In the genomic region with DNA sequence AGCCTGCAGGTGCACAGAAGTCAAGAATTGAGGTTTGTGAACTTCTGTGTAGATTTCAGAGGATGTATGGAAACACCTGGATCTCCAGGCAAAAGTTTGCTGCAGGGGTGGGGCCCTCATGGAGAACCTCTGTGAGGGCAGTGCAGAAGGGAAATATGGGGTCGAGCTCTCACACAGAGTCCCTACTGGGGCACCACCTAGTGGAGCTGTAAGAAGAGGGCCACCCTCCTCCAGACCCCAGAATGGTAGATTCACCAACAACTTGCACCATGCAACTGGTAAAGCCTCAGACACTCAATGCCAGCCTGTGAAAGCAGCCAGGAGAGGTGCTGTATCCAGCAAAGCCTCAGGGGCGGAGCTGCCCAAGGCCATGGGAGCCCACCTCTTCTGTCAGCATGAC, we compare ENCODE assay signal across 16 cellular contexts.
DNase-seq lines count a peak whose midpoint lies in the region; ATAC-seq and TF ChIP-seq lines count a peak whose summit lies in the region.
"Had no signal": no experiment of that assay in that cellular context is flagged by ENCODE, and none has a peak within 500 bp of the region (broad histone marks: within the 10 kb centered on the region; RNA-seq: fewer than 3 reads in every experiment).

No MANE protein-coding gene starts in this region.

- no peak overlapping the region for H4K91ac ChIP-seq in H9 (ENCODE audit: insufficient read length, low read depth, low read length)

- no peak overlapping the region for H3K18ac ChIP-seq in H9 (ENCODE audit: insufficient read length, low read depth, low read length)

- H3K4me1 Mint-ChIP-seq in H9: peaks cover 18 to 20% of the 10 kb centered on the region in 2 experiments

- no peaks in the 10 kb centered on the region for H3K79me1 ChIP-seq in H9 (ENCODE audit: insufficient read depth, low read depth, low read length, poor library complexity, severe bottlenecking)

- H3K9me2 ChIP-seq in SK-N-SH (no peaks in the 10 kb centered on the region), Karpas-422 (replicated peaks; ENCODE audit: insufficient read depth, low read length) (no peaks in the 10 kb centered on the region)

- no peaks in the 10 kb centered on the region for H3K36me3 ChIP-seq in SK-N-SH (replicated peaks in 1 of 2; ENCODE audit: control insufficient read depth in 1 of 2, insufficient read depth in 2 of 2, low read length in 1 of 2)
- no peaks in the 10 kb centered on the region for H3K36me3 ChIP-seq in WERI-Rb-1
- H3K36me3 ChIP-seq in lower lobe of right lung: no peaks in the 10 kb centered on the region
- H3K36me3 ChIP-seq in Karpas-422 (ENCODE audit: insufficient read depth, low read length): no peaks in the 10 kb centered on the region
- H3K36me3 ChIP-seq: esophagus squamous epithelium, upper lobe of left lung had no signal

- no peak for TF ChIP-seq EP300 in SK-N-SH (IDR thresholded peaks at IDR 0.05; ENCODE audit: borderline replicate concordance in 1 of 2, low read depth in 1 of 2, low read length in 1 of 2)

- no peak for ATAC-seq in SK-N-SH treated with all-trans-retinoic acid at 6 μM for 48 hours
- ATAC-seq in lower lobe of right lung: no peak
- ATAC-seq in HG03354 (IDR thresholded peaks at IDR 0.05; ENCODE audit: poor library complexity, severe bottlenecking, unreplicated experiment): no peak
- no peak for ATAC-seq in HG02798 (IDR thresholded peaks at IDR 0.05; ENCODE audit: poor library complexity, unreplicated experiment)

- 0 out of 2 replicates have a peak, but pooled peaks have one; percentile 17 for TF ChIP-seq RAD21 in SK-N-SH (IDR thresholded peaks at IDR 0.05; ENCODE audit: low read length)

- 0 out of 2 replicates have a peak, but pooled peaks have one; percentile 22 for TF ChIP-seq CTCF in SK-N-SH (IDR thresholded peaks at IDR 0.05)
- TF ChIP-seq CTCF in H9 (conservative IDR thresholded peaks at IDR 0.05): peak; percentile 52
- peak; percentile 61 for TF ChIP-seq CTCF in WERI-Rb-1 (IDR thresholded peaks at IDR 0.05; ENCODE audit: low read depth, low read length)
- TF ChIP-seq CTCF in lower lobe of right lung (IDR thresholded peaks at IDR 0.05): peak; percentile 9

- H3K4me3 ChIP-seq in SK-N-SH (ENCODE audit: low read depth in 2 of 2, low read length in 1 of 2): no peak overlapping the region
- H3K4me3 ChIP-seq in WERI-Rb-1 (ENCODE audit: low read depth, low read length): no peak overlapping the region
- H3K4me3 ChIP-seq in lower lobe of right lung: no peak overlapping the region
- no peak overlapping the region for H3K4me3 ChIP-seq in Karpas-422 (ENCODE audit: low read length)
- H3K4me3 ChIP-seq: esophagus squamous epithelium, GM23248, upper lobe of left lung had no signal

- no peak overlapping the region for H4K5ac ChIP-seq in H9 (ENCODE audit: insufficient read length, low read depth, low read length)

- H3K79me2 ChIP-seq in SK-N-SH (ENCODE audit: insufficient read depth): no peaks in the 10 kb centered on the region
- H3K79me2 ChIP-seq in H9 (ENCODE audit: insufficient read depth, low read length): no peaks in the 10 kb centered on the region
- no peaks in the 10 kb centered on the region for H3K79me2 ChIP-seq in Karpas-422 (ENCODE audit: low read length)
- H3K79me2 ChIP-seq: parathyroid adenoma had no signal

- H3K4ac ChIP-seq in H9 (ENCODE audit: low read depth, low read length): no peak overlapping the region

- H3K23ac ChIP-seq in H9 (ENCODE audit: insufficient read length, low read depth, low read length): no peak overlapping the region

- peaks cover 4% of the 10 kb centered on the region for H3F3A ChIP-seq in SK-N-SH (replicated peaks; ENCODE audit: insufficient read depth)

- H2BK5ac ChIP-seq in H9 (ENCODE audit: insufficient read length, low read length): no peak overlapping the region

- peaks cover 0 to 6% of the 10 kb centered on the region in 2 experiments; a peak in 1 of 4 replicates for H3K4me1 ChIP-seq in SK-N-SH (ENCODE audit: control insufficient read depth in 1 of 2, insufficient read depth in 2 of 2, low read depth in 1 of 2, low read length in 1 of 2)
- H3K4me1 ChIP-seq in H9 (ENCODE audit: insufficient read depth, low read length): peaks cover 2% of the 10 kb centered on the region; the same call in 1 of the 2 replicates
- H3K4me1 ChIP-seq in lower lobe of right lung: no peaks in the 10 kb centered on the region
- no peaks in the 10 kb centered on the region for H3K4me1 ChIP-seq in Karpas-422 (ENCODE audit: low read length)

- no peaks in the 10 kb centered on the region for H4K20me1 ChIP-seq in SK-N-SH (ENCODE audit: insufficient read depth)
- no peaks in the 10 kb centered on the region for H4K20me1 ChIP-seq in H9 (ENCODE audit: control insufficient read depth, insufficient read depth, insufficient read length)
- H4K20me1 ChIP-seq in Karpas-422 (ENCODE audit: insufficient read depth, low read depth, low read length): no peaks in the 10 kb centered on the region

- no peak overlapping the region for H2BK12ac ChIP-seq in H9 (ENCODE audit: insufficient read length, low read depth, low read length)

- H3K9ac ChIP-seq in SK-N-SH (no peak overlapping the region), H9 (ENCODE audit: extremely low read depth, insufficient read length, low read length) (no peak overlapping the region), Karpas-422 (ENCODE audit: low read length) (no peak overlapping the region)
- H3K9ac ChIP-seq: GM23248, parathyroid adenoma had no signal

- no peaks in the 10 kb centered on the region; a peak in 1 of 7 replicates for H3K36me3 Mint-ChIP-seq in H9 (ENCODE audit: insufficient read depth in 1 of 3, low read depth in 3 of 3)

- POLR2A ChIA-PET in SK-N-SH (lab: Yijun Ruan, JAX): interaction anchor here (0.5 kb wide), 1 partner anchor 10 kb away, joined by 3 read pairs; no protein-coding TSS in a partner anchor

- H3K4me2 ChIP-seq in SK-N-SH: no peak overlapping the region
- no peak overlapping the region for H3K4me2 ChIP-seq in H9 (ENCODE audit: insufficient read depth, insufficient read length, low read length)
- H3K4me2 ChIP-seq in Karpas-422 (ENCODE audit: low read depth, low read length, poor library complexity, severe bottlenecking): no peak overlapping the region

- no peak overlapping the region for H2AFZ ChIP-seq in SK-N-SH (ENCODE audit: low read depth)
- no peak overlapping the region for H2AFZ ChIP-seq in H9 (ENCODE audit: low read length)
- H2AFZ ChIP-seq in Karpas-422 (ENCODE audit: low read length): no peak overlapping the region
- H2AFZ ChIP-seq: GM23248, parathyroid adenoma had no signal

- WGBS in SK-N-SH (ENCODE audit: low lambda C conversion rate): 50% methylated on average over 1 of the region's 2 CpGs
- WGBS in H9 (ENCODE audit: extremely low coverage, insufficient read length, low lambda C conversion rate): no CpG with 5 or more reads among the region's 2 CpGs

- H3K27me3 ChIP-seq in SK-N-SH (ENCODE audit: insufficient read depth) (no peaks in the 10 kb centered on the region), H9 (ENCODE audit: insufficient read depth, low read length) (no peaks in the 10 kb centered on the region), WERI-Rb-1 (ENCODE audit: insufficient read depth, low read depth, severe bottlenecking) (no peaks in the 10 kb centered on the region), lower lobe of right lung (ENCODE audit: low read depth) (peaks cover 6% of the 10 kb centered on the region), Karpas-422 (ENCODE audit: low read length) (no peaks in the 10 kb centered on the region)
- H3K27me3 ChIP-seq: upper lobe of left lung had no signal

- no peak overlapping the region for H2AK5ac ChIP-seq in H9 (ENCODE audit: insufficient read length, low read length)

- H3K27ac ChIP-seq in SK-N-SH (ENCODE audit: low read depth in 2 of 2, low read length in 1 of 2): no peak overlapping the region
- no peak overlapping the region for H3K27ac ChIP-seq in H9 (ENCODE audit: insufficient read length, low read depth, low read length)
- no peak overlapping the region for H3K27ac ChIP-seq in WERI-Rb-1
- no peak overlapping the region for H3K27ac ChIP-seq in lower lobe of right lung
- no peak overlapping the region for H3K27ac ChIP-seq in Karpas-422 (ENCODE audit: low read length)
- H3K27ac ChIP-seq: esophagus squamous epithelium, GM23248, parathyroid adenoma, upper lobe of left lung had no signal

- no peaks in the 10 kb centered on the region for H3K27me3 Mint-ChIP-seq in H9 (ENCODE audit: low read depth)

- H3K14ac ChIP-seq in H9 (ENCODE audit: insufficient read depth, low read length): no peak overlapping the region

- no peaks in the 10 kb centered on the region for H3K9me3 Mint-ChIP-seq in H9

- no peak overlapping the region for H3K4me3 Mint-ChIP-seq in H9

- H3K56ac ChIP-seq in H9 (ENCODE audit: insufficient read length, low read depth, low read length): no peak overlapping the region

- H2BK15ac ChIP-seq in H9 (ENCODE audit: low read depth, low read length): no peak overlapping the region

- no peak overlapping the region for H3K27ac Mint-ChIP-seq in H9

- CTCF ChIA-PET in SK-N-SH (lab: Yijun Ruan, JAX): interaction anchor here (1.3 to 11.4 kb wide), 3 partner anchors 104 to 269 kb away, joined by 5 to 201 read pairs (median 136); no protein-coding TSS in a partner anchor

- H3K9me3 ChIP-seq in SK-N-SH (no peaks in the 10 kb centered on the region), H9 (ENCODE audit: control insufficient read depth, low read depth, low read length) (no peaks in the 10 kb centered on the region), WERI-Rb-1 (ENCODE audit: severe bottlenecking) (no peaks in the 10 kb centered on the region), lower lobe of right lung (no peaks in the 10 kb centered on the region), Karpas-422 (ENCODE audit: low read length) (no peaks in the 10 kb centered on the region)
- H3K9me3 ChIP-seq: esophagus squamous epithelium, upper lobe of left lung had no signal

- no peaks in the 10 kb centered on the region for H3K23me2 ChIP-seq in H9 (ENCODE audit: insufficient read length, low read depth, low read length, poor library complexity, severe bottlenecking)

- no peak overlapping the region for H4K8ac ChIP-seq in H9 (replicated peaks; ENCODE audit: insufficient read length, low read depth, low read length)

- no peak for DNase-seq in SK-N-SH
- DNase-seq in H9: no peak
- peak; percentile 27 for DNase-seq in WERI-Rb-1
- no peak for DNase-seq in lower lobe of right lung
- DNase-seq in Karpas-422: no peak
- DNase-seq: activated CD4-positive, alpha-beta T cell treated with anti-CD3 and anti-CD28 coated beads for 1 hour; central memory CD4-positive, alpha-beta T cell; esophagus squamous epithelium; mesenchymal stem cell; NCI-H1436 treated with DMSO at 0.1 percent for 48 hours; upper lobe of left lung had no signal

- H3T11ph ChIP-seq in H9 (ENCODE audit: low read length): no peak overlapping the region

- no peak overlapping the region for H2BK120ac ChIP-seq in H9 (ENCODE audit: low read depth, low read length, poor library complexity, severe bottlenecking)

- no peak overlapping the region for H2BK20ac ChIP-seq in H9 (ENCODE audit: low read depth, low read length, poor library complexity, severe bottlenecking)

- intact Hi-C loops in lower lobe of right lung (cut with DNase I): loop anchor here (10.0 kb wide), 1 partner anchor 159 kb away; no protein-coding TSS in a partner anchor

TF ChIP-seq in SK-N-SH, 30 proteins besides CTCF, POLR2A, EP300 and RAD21 (continues in another document):
- no peak for TF ChIP-seq POLR2AphosphoS5 (IDR thresholded peaks at IDR 0.05; ENCODE audit: low read depth, low read length)

Comparison
In these comparisons a context has a peak if more than half of its experiments do, and no peak if none do; other contexts are left out.
1. CTCF ChIP-seq: peak in every context shown above with its lines; median percentile 61 in WERI-Rb-1; 52 in H9; 22 in SK-N-SH; 9 in lower lobe of right lung.